7 cellular contexts compared by ENCODE assay signal in the genomic region with DNA sequence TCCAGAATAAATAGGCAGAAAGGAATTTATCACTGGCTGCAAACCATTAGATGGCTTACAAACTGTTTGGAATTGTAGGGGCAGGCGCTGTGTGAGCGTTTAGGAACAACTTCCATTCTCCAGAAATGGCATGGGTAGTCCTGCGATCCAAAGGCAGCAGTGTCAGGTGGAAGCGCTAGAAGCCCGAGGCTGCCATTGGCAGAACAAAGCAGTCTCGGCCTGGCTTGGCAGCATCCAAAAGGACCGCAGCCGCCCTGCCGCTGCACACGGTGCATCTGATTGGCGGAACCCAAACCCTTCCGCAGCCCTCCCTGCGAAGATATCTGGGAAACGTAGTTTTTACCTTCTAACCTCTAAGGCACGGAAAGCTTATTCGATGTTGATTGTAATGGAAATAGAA. TPM values are rescaled to one million over a fixed set of nuclear protein-coding genes. Genes with fewer than 3 reads are reported as not detected.
A peak's percentile ranks its signal among the peaks of the same experiment; 100 is the strongest.
DNase-seq lines count a peak whose midpoint lies in the region; ATAC-seq, FAIRE-seq and TF ChIP-seq lines count a peak whose summit lies in the region.

No MANE protein-coding gene starts in this region.

- peak overlapping the region; percentile 74 for H3K4me3 ChIP-seq in endodermal cell (ENCODE audit: low read length)

- H3K4me1 ChIP-seq in endodermal cell (ENCODE audit: control insufficient read depth, insufficient read depth, low read length): peaks cover 3% of the 10 kb centered on the region

- peaks cover 32% of the 10 kb centered on the region for H3K9me3 ChIP-seq in endodermal cell (ENCODE audit: control insufficient read depth, low read length)

- H3K27ac Mint-ChIP-seq in endodermal cell: peak overlapping the region; percentile 67

- no peak overlapping the region for H3K27ac ChIP-seq in endodermal cell (ENCODE audit: low read depth, low read length)

- no peak for TF ChIP-seq CTCF in endodermal cell (conservative IDR thresholded peaks at IDR 0.05)

- no peaks in the 10 kb centered on the region for H3K27me3 ChIP-seq in endodermal cell (ENCODE audit: control insufficient read depth, insufficient read depth, low read length, poor library complexity, severe bottlenecking)

- peaks cover 28% of the 10 kb centered on the region for H3K9me3 Mint-ChIP-seq in endodermal cell

- FAIRE-seq in HTR-8/SVneo (lab: Jason Lieb, UNC): peak; percentile 46

- peaks cover 11% of the 10 kb centered on the region for H3K36me3 Mint-ChIP-seq in endodermal cell (ENCODE audit: low read depth)

- H3K36me3 ChIP-seq in endodermal cell (ENCODE audit: control insufficient read depth, insufficient read depth, low read length): peaks cover 12% of the 10 kb centered on the region

- 18 to 38% methylated on average over 3 to 14 of the region's 16 CpGs for WGBS in endodermal cell (ENCODE audit: insufficient coverage in 1 of 2, insufficient read length in 1 of 2), 2 experiments

- peak; percentile 96 for ATAC-seq in GM21360 (IDR thresholded peaks at IDR 0.05; ENCODE audit: unreplicated experiment)

- H3K9ac ChIP-seq in endodermal cell (ENCODE audit: extremely low read depth, low read length, poor library complexity, severe bottlenecking): no peak overlapping the region

- peaks cover 41% of the 10 kb centered on the region for H3K4me1 Mint-ChIP-seq in endodermal cell

- H3K4me3 Mint-ChIP-seq in endodermal cell: peak overlapping the region; percentile 42

- no peaks in the 10 kb centered on the region for H3K27me3 Mint-ChIP-seq in endodermal cell (ENCODE audit: insufficient read depth)

- peak; percentile 41 for DNase-seq in HTR-8/SVneo (ENCODE audit: insufficient read length, low spot score)
- DNase-seq in activated T-cell treated with anti-CD3 and anti-CD28 coated beads for 1 hour (ENCODE audit: low read depth): peak; percentile 19
- DNase-seq in endodermal cell: peak; percentile 92
- peak; percentile 73 to 83 for DNase-seq in lung microvascular endothelial cell (ENCODE audit: low read depth in 2 of 2)
- DNase-seq in stimulated activated CD4-positive, alpha-beta T cell treated with anti-CD3 and anti-CD28 coated beads, Interleukin-4, amount 100 ng/mL, for 48 hours (ENCODE audit: low read depth in 2 of 2): peak; percentile 30 to 45
- DNase-seq in cortex of kidney (lab: John Stamatoyannopoulos, UW): no peak

RNA-seq across cellular contexts. Expression of gene YTHDC1, which starts 23.6 kb away (rescaled TPM):
- 100 to 1,000 TPM; 170 to 184 TPM for total RNA-seq in endodermal cell
- polyA plus RNA-seq in endodermal cell (2013, experiment 1 of 2): 95.2 TPM
- 83.8 TPM for polyA plus RNA-seq in endodermal cell (2013, experiment 2 of 2)
- 16.6 and 28.8 TPM in 2 replicates for total RNA-seq in lung microvascular endothelial cell
